Comparison of ENCODE assay signal across 18 cellular contexts in genomic region chr1:242770366-242770765, GRCh38.
DNase-seq lines count a peak whose midpoint lies in the region; ATAC-seq and TF ChIP-seq lines count a peak whose summit lies in the region.
"Had no signal": no experiment of that assay in that cellular context is flagged by ENCODE, and none has a peak within 500 bp of the region (broad histone marks: within the 10 kb centered on the region; RNA-seq: fewer than 3 reads in every experiment).

No MANE protein-coding gene starts in this region.

- H3K4me3 ChIP-seq in fibroblast of mammary gland (ENCODE audit: control insufficient read depth, low read depth, low read length) (no peak overlapping the region), right atrium auricular region (no peak overlapping the region)

- CTCF ChIA-PET in CD4-positive, alpha-beta T cell (lab: Charles Lee) = no interaction called here

- H3K36me3 ChIP-seq in right atrium auricular region = no peaks in the 10 kb centered on the region

- POLR2A ChIA-PET in CD4-positive, alpha-beta T cell (lab: Charles Lee) = no interaction called here

- no peaks in the 10 kb centered on the region for H3K4me1 ChIP-seq in right atrium auricular region

- no peak for TF ChIP-seq CTCF in fibroblast of mammary gland (conservative IDR thresholded peaks at IDR 0.05; ENCODE audit: control insufficient read depth, insufficient read depth, low read depth, low read length)
- TF ChIP-seq CTCF in CD4-positive, alpha-beta T cell (IDR thresholded peaks at IDR 0.05) = no peak
- no peak for TF ChIP-seq CTCF in right atrium auricular region (IDR thresholded peaks at IDR 0.05)

- H3K27ac Mint-ChIP-seq in CD4-positive, alpha-beta T cell = no peak overlapping the region
- H3K27ac Mint-ChIP-seq: B cell, CD14-positive monocyte, IgD-negative memory B cell had no signal

- H3K27me3 Mint-ChIP-seq in CD4-positive, alpha-beta T cell = no peaks in the 10 kb centered on the region
- H3K27me3 Mint-ChIP-seq: B cell had no signal

- H3K27ac ChIP-seq in CD4-positive, alpha-beta T cell (ENCODE audit: low read depth, low read length) = no peak overlapping the region
- H3K27ac ChIP-seq in right atrium auricular region = no peak overlapping the region

- H3K9me3 ChIP-seq in CD4-positive, alpha-beta T cell (ENCODE audit: control insufficient read depth, low read length) = peaks cover 5% of the 10 kb centered on the region
- no peaks in the 10 kb centered on the region for H3K9me3 ChIP-seq in right atrium auricular region

- H3K9me3 Mint-ChIP-seq in CD4-positive, alpha-beta T cell = peaks cover 13% of the 10 kb centered on the region

- H3K36me3 Mint-ChIP-seq in CD4-positive, alpha-beta T cell (ENCODE audit: low read depth) = no peaks in the 10 kb centered on the region
- H3K36me3 Mint-ChIP-seq: CD14-positive monocyte had no signal

- intact Hi-C loops in CD4-positive, alpha-beta T cell (cut with DNase I, micrococcal nuclease) = no loop called here

- no peaks in the 10 kb centered on the region for H3K27me3 ChIP-seq in CD4-positive, alpha-beta T cell (ENCODE audit: control insufficient read depth, insufficient read depth, low read length)
- H3K27me3 ChIP-seq in right atrium auricular region = no peaks in the 10 kb centered on the region

- H3K4me3 Mint-ChIP-seq in CD4-positive, alpha-beta T cell = no peak overlapping the region
- H3K4me3 Mint-ChIP-seq: B cell, CD14-positive monocyte, IgD-negative memory B cell had no signal

- DNase-seq in NOMO-1 treated with DMSO at 0.1 percent for 48 hours (lab: John Stamatoyannopoulos, UW; ENCODE audit: unreplicated experiment) = peak; percentile 14
- no peak for DNase-seq in NOMO-1 treated with dmso at 0.1 percent for 144 hours (lab: John Stamatoyannopoulos, UW; ENCODE audit: unreplicated experiment)
- DNase-seq in amniotic epithelial cell (ENCODE audit: low read depth) = peak; percentile 58
- DNase-seq in fibroblast of mammary gland (ENCODE audit: low read depth) = peak; percentile 4
- no peak for DNase-seq in CD4-positive, alpha-beta T cell
- no peak for DNase-seq in right atrium auricular region (ENCODE audit: low spot score)
- DNase-seq: 8988T, NCI-H1105 treated with DMSO at 0.1 percent for 48 hours, NCI-H2081, NCI-H2171 treated with DMSO at 0.1 percent for 48 hours, NCI-H526, PC-3, RPMI8226, SHP77 had no signal

- H3K4me1 Mint-ChIP-seq in CD4-positive, alpha-beta T cell (ENCODE audit: low read depth) = no peaks in the 10 kb centered on the region
- H3K4me1 Mint-ChIP-seq: B cell, CD14-positive monocyte, IgD-negative memory B cell had no signal

- no peak for ATAC-seq in CD4-positive, alpha-beta T cell (ENCODE audit: poor library complexity)
- ATAC-seq in GM21576 (IDR thresholded peaks at IDR 0.05; ENCODE audit: unreplicated experiment) = no peak
- ATAC-seq: PC-3 had no signal

Comparison
In these comparisons a context has a peak if more than half of its experiments do, and no peak if none do; other contexts are left out.
1. DNase-seq: peak in NOMO-1 treated with DMSO at 0.1 percent for 48 hours (single experiment), amniotic epithelial cell (single experiment) and fibroblast of mammary gland (single experiment); none in NOMO-1 treated with dmso at 0.1 percent for 144 hours (single experiment), CD4-positive, alpha-beta T cell (0 of 10) and right atrium auricular region (single experiment).